Comparison of ENCODE assay signal across 13 cellular contexts in the genomic region with DNA sequence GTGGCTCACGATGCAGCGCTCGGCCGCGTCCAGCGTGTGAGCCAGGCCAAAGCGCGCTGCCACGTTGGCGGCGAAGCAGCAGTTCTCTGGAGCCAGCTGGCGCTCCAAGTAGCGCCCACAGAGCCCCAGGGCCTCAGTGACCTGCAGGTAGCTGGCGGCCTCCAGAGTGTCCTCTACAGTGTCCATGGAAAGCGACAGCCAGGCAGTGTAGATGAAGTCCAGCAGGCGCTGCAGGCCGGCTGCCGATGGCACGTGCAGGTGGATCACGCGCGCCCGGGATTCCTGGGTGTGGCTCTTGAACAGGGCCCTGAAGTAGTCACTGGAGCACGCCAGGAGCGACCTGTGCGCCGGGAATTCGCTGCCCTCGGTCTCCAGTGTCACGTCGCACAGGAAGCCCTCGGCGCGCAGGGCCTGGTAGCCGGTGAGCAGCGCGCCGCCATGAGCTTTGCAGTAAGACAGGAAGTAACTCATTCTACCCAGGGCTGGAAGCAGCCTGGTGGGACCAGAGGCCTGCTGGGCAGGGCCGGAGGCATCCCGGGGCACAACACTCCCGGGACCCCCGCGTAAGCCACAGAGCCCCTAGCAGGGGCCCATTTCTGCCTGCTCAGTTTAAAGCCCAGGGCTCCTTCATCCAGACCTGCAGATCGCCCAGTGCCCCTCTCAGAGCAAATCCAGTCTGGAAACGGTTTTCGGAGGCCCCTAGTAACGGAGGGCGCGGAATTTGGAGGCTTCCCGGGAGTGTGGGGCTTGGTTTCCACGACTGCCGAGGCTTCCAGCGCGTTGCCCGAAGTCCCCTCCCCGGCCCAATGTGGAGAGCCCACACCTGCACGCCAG. TPM values are rescaled to one million over a fixed set of nuclear protein-coding genes. Genes with fewer than 3 reads are reported as not detected.
DNase-seq lines count a peak whose midpoint lies in the region; ATAC-seq and TF ChIP-seq lines count a peak whose summit lies in the region.
"Had no signal": no experiment of that assay in that cellular context is flagged by ENCODE, and none has a peak within 500 bp of the region (broad histone marks: within the 10 kb centered on the region; RNA-seq: fewer than 3 reads in every experiment).

No MANE protein-coding gene starts in this region.

- ATAC-seq in activated CD4-positive, CD25-positive, alpha-beta regulatory T cell treated with anti-CD3 and anti-CD28 coated beads, Interleukin-2, amount 50 U/mL, for 24 hours = peak; percentile 55 to 59
- ATAC-seq in heart right ventricle = peak in 2 of 8 donors; percentile 8 to 28
- ATAC-seq in stimulated activated memory B cell treated with anti-CD40 and anti-IgM and Interleukin-4, amounts not matched to agents 10 μg/mL and 1 μg/mL and 100 μg/mL, for 72 hours = no peak
- ATAC-seq: GM12878 had no signal

- WGBS in heart right ventricle, 2 donors = 47 to 57% methylated on average over 51 to 57 of the region's 57 CpGs
- WGBS in GM23248 (ENCODE audit: low coverage in 1 of 2, low lambda C conversion rate in 2 of 2, missing lambda C conversion rate in 2 of 2), 2 experiments = 84 to 85% methylated on average over 18 to 21 of the region's 57 CpGs

- peaks cover 8% of the 10 kb centered on the region for H3K36me3 Mint-ChIP-seq in activated CD4-positive, alpha-beta T cell treated with anti-CD3 and anti-CD28 coated beads, Interleukin-2, amount 10 ng/mL, durations not matched to agents 7 days and 5 days (ENCODE audit: low read depth)
- no peaks in the 10 kb centered on the region for H3K36me3 Mint-ChIP-seq in stimulated activated memory B cell treated with anti-CD40 and anti-IgM and Interleukin-4, amounts not matched to agents 10 μg/mL and 1 μg/mL and 100 μg/mL, for 72 hours

- no peaks in the 10 kb centered on the region for H4K20me1 ChIP-seq in GM23248 (ENCODE audit: insufficient read depth)

- no peak overlapping the region for H3K27ac Mint-ChIP-seq in activated CD4-positive, alpha-beta T cell treated with anti-CD3 and anti-CD28 coated beads, Interleukin-2, amount 10 ng/mL, durations not matched to agents 7 days and 5 days
- H3K27ac Mint-ChIP-seq in stimulated activated memory B cell treated with anti-CD40 and anti-IgM and Interleukin-4, amounts not matched to agents 10 μg/mL and 1 μg/mL and 100 μg/mL, for 72 hours = peak overlapping the region; percentile 30

- H3K27me3 Mint-ChIP-seq in activated CD4-positive, alpha-beta T cell treated with anti-CD3 and anti-CD28 coated beads, Interleukin-2, amount 10 ng/mL, durations not matched to agents 7 days and 5 days = peaks cover 7% of the 10 kb centered on the region
- peaks cover 9% of the 10 kb centered on the region for H3K27me3 Mint-ChIP-seq in stimulated activated memory B cell treated with anti-CD40 and anti-IgM and Interleukin-4, amounts not matched to agents 10 μg/mL and 1 μg/mL and 100 μg/mL, for 72 hours

- H3K9ac ChIP-seq in GM23248 = no peak overlapping the region

- peaks cover 0 to 6% (median 0%) of the 10 kb centered on the region in 11 donors for H3K9me3 ChIP-seq in heart right ventricle
- no peaks in the 10 kb centered on the region for H3K9me3 ChIP-seq in GM23248 (ENCODE audit: low read depth)

- H3K4me1 ChIP-seq in heart right ventricle = peaks cover 0 to 3% (median 0%) of the 10 kb centered on the region in 9 donors
- no peaks in the 10 kb centered on the region for H3K4me1 ChIP-seq in GM23248 (ENCODE audit: insufficient read depth)

- POLR2A ChIA-PET in activated CD4-positive, alpha-beta T cell treated with anti-CD3 and anti-CD28 coated beads, Interleukin-2, amount 10 ng/mL, durations not matched to agents 7 days and 5 days (lab: Charles Lee) = no interaction called here

- no peaks in the 10 kb centered on the region for H3F3A ChIP-seq in GM23248 (ENCODE audit: insufficient read depth)

- CTCF ChIA-PET in activated CD4-positive, alpha-beta T cell treated with anti-CD3 and anti-CD28 coated beads, Interleukin-2, amount 10 ng/mL, durations not matched to agents 7 days and 5 days (lab: Charles Lee) = interaction anchor here (1.2 kb wide), 1 partner anchor 9 kb away, joined by 4 read pairs; no protein-coding TSS in a partner anchor

- no peak overlapping the region for H2AFZ ChIP-seq in GM23248

- H3K9me3 Mint-ChIP-seq in activated CD4-positive, alpha-beta T cell treated with anti-CD3 and anti-CD28 coated beads, Interleukin-2, amount 10 ng/mL, durations not matched to agents 7 days and 5 days = no peaks in the 10 kb centered on the region
- no peaks in the 10 kb centered on the region for H3K9me3 Mint-ChIP-seq in stimulated activated memory B cell treated with anti-CD40 and anti-IgM and Interleukin-4, amounts not matched to agents 10 μg/mL and 1 μg/mL and 100 μg/mL, for 72 hours

- DNase-seq in activated CD4-positive, CD25-positive, alpha-beta regulatory T cell treated with anti-CD3 and anti-CD28 coated beads, Interleukin-2, amount 50 U/mL, for 72 hours = no peak
- DNase-seq in activated CD4-positive, alpha-beta T cell treated with anti-CD3 and anti-CD28 coated beads, Interleukin-2, amount 10 ng/mL, durations not matched to agents 7 days and 5 days = no peak
- DNase-seq in heart right ventricle = no peak
- DNase-seq in NCI-H2081 treated with DMSO at 0.1 percent for 48 hours (lab: John Stamatoyannopoulos, UW) = no peak
- DNase-seq in GM23248 = no peak
- DNase-seq in NCI-H510A treated with DMSO at 0.1 percent for 48 hours (lab: John Stamatoyannopoulos, UW) = no peak
- DNase-seq: foreskin melanocyte, NCI-H146 had no signal

- no peaks in the 10 kb centered on the region for H3K79me2 ChIP-seq in GM23248 (ENCODE audit: insufficient read depth)

- H3K27ac ChIP-seq in heart right ventricle = peak overlapping the region in 7 of 10 donors; percentile 58 to 83 (median 80)
- H3K27ac ChIP-seq in GM23248 = no peak overlapping the region
- H3K27ac ChIP-seq: 22Rv1 had no signal

- H3K9me2 ChIP-seq in GM23248 (ENCODE audit: insufficient read depth) = no peaks in the 10 kb centered on the region

- H3K27me3 ChIP-seq in heart right ventricle = peaks cover 0 to 63% (median 7%) of the 10 kb centered on the region in 7 donors
- H3K27me3 ChIP-seq in GM23248 (replicated peaks; ENCODE audit: insufficient read depth) = no peaks in the 10 kb centered on the region

- TF ChIP-seq CTCF in heart right ventricle (IDR thresholded peaks at IDR 0.05) = no peak

- H3K4me2 ChIP-seq in GM23248 (ENCODE audit: unreplicated experiment) = no peak overlapping the region

- H3K36me3 ChIP-seq in heart right ventricle = no peaks in the 10 kb centered on the region
- H3K36me3 ChIP-seq in GM23248 (ENCODE audit: low read depth) = no peaks in the 10 kb centered on the region

- intact Hi-C loops in heart right ventricle (cut with DNase I) = no loop called here

- H3K4me1 Mint-ChIP-seq in activated CD4-positive, alpha-beta T cell treated with anti-CD3 and anti-CD28 coated beads, Interleukin-2, amount 10 ng/mL, durations not matched to agents 7 days and 5 days = peaks cover 1% of the 10 kb centered on the region
- peaks cover 5% of the 10 kb centered on the region for H3K4me1 Mint-ChIP-seq in stimulated activated memory B cell treated with anti-CD40 and anti-IgM and Interleukin-4, amounts not matched to agents 10 μg/mL and 1 μg/mL and 100 μg/mL, for 72 hours

- H3K4me3 Mint-ChIP-seq in activated CD4-positive, alpha-beta T cell treated with anti-CD3 and anti-CD28 coated beads, Interleukin-2, amount 10 ng/mL, durations not matched to agents 7 days and 5 days = peak overlapping the region; percentile 52
- peak overlapping the region; percentile 71 for H3K4me3 Mint-ChIP-seq in stimulated activated memory B cell treated with anti-CD40 and anti-IgM and Interleukin-4, amounts not matched to agents 10 μg/mL and 1 μg/mL and 100 μg/mL, for 72 hours

- in situ Hi-C loops in GM23248 (cut with MboI) = no loop called here

- H3K4me3 ChIP-seq in heart right ventricle (peak overlapping the region in 9 of 10 donors; percentile 24 to 54 (median 49)), GM23248 (no peak overlapping the region)
- H3K4me3 ChIP-seq: GM12878, lung had no signal

RNA-seq across cellular contexts. Expression of gene KLHL34, which starts 0.6 kb away (rescaled TPM):
- total RNA-seq in activated CD4-positive, alpha-beta T cell treated with anti-CD3 and anti-CD28 coated beads, Interleukin-2, amount 10 ng/mL, durations not matched to agents 7 days and 5 days = under 1 TPM; 0.50 to 0.58 TPM
- total RNA-seq in heart right ventricle = 10 to 100 TPM in 4 of 10 donors, 1 to 10 TPM in 6; 2.3 to 17.5 (median 7.4) TPM
- 1 to 10 TPM; 1.1 to 1.8 TPM for polyA plus RNA-seq in heart right ventricle
- not detected in 2 replicates for total RNA-seq in GM23248 (2014; rRNA removed; shearing (Covaris generic))
- polyA plus RNA-seq in GM23248 (2016; fragmentation: Nextera tagmentation; extraction: Ambion mirVana) = not detected in 2 replicates
- total RNA-seq: GM12878 had no signal
- polyA plus RNA-seq: GM12878 had no signal
